Comparison of ENCODE assay signal across 16 cellular contexts in genomic region chr9:131432050-131432449, GRCh38. TPM values are rescaled to one million over a fixed set of nuclear protein-coding genes. Genes with fewer than 3 reads are reported as not detected.
DNase-seq lines count a peak whose midpoint lies in the region; ATAC-seq, FAIRE-seq and TF ChIP-seq lines count a peak whose summit lies in the region.
"Had no signal": no experiment of that assay in that cellular context is flagged by ENCODE, and none has a peak within 500 bp of the region (broad histone marks: within the 10 kb centered on the region; RNA-seq: fewer than 3 reads in every experiment).

No MANE protein-coding gene starts in this region.

- peaks cover 41% of the 10 kb centered on the region for H3K36me3 Mint-ChIP-seq in activated CD8-positive, alpha-beta memory T cell treated with anti-CD3 and anti-CD28 coated beads, Interleukin-2, amount 10 ng/mL, durations not matched to agents 7 days and 5 days
- peaks cover 36% of the 10 kb centered on the region for H3K36me3 Mint-ChIP-seq in WTC11
- H3K36me3 Mint-ChIP-seq in osteocyte (ENCODE audit: unreplicated experiment), result peaks cover 29% of the 10 kb centered on the region

- POLR2A ChIA-PET in WTC11 (lab: Charles Lee), result no interaction called here

- peak overlapping the region; percentile 41 for H3K27ac ChIP-seq in epithelial cell of prostate
- H3K27ac ChIP-seq: ascending aorta, C4-2B, colonic mucosa, upper lobe of right lung had no signal

- DNase-seq in activated CD8-positive, alpha-beta memory T cell treated with anti-CD3 and anti-CD28 coated beads, Interleukin-2, amount 10 ng/mL, durations not matched to agents 7 days and 5 days, result no peak
- DNase-seq in activated CD8-positive, alpha-beta memory T cell treated with anti-CD3 and anti-CD28 coated beads, Interleukin-2, amount 50 U/mL, for 48 hours, result no peak
- DNase-seq in WTC11 (ENCODE audit: low spot score) (no peak), epithelial cell of prostate (ENCODE audit: low read depth, low spot score) (peak; percentile 83), osteocyte (ENCODE audit: extremely low spot score, unreplicated experiment) (no peak), DMS79 treated with DMSO at 0.1 percent for 48 hours (lab: John Stamatoyannopoulos, UW) (no peak), GM12891 (ENCODE audit: insufficient read length, low spot score) (no peak)
- DNase-seq: colonic mucosa; GOT3; naive B cell; NCI-H1417 treated with DMSO at 0.1 percent for 48 hours; stimulated activated naive CD4-positive, alpha-beta T cell had no signal

- no peak for ATAC-seq in activated CD8-positive, alpha-beta memory T cell treated with anti-CD3 and anti-CD28 coated beads, Interleukin-2, amount 10 ng/mL, durations not matched to agents 7 days and 5 days
- ATAC-seq in WTC11, result no peak
- ATAC-seq in HG03139 (IDR thresholded peaks at IDR 0.05; ENCODE audit: unreplicated experiment), result no peak
- ATAC-seq: upper lobe of right lung had no signal

- TF ChIP-seq CTCF in WTC11 (IDR thresholded peaks at IDR 0.05) (no peak), osteocyte (IDR thresholded peaks at IDR 0.05) (no peak)

- TF ChIP-seq POLR2A in GM12891 (IDR thresholded peaks at IDR 0.05; ENCODE audit: low read depth, low read length), result no peak

- H3K4me1 Mint-ChIP-seq in activated CD8-positive, alpha-beta memory T cell treated with anti-CD3 and anti-CD28 coated beads, Interleukin-2, amount 10 ng/mL, durations not matched to agents 7 days and 5 days, result peaks cover 39% of the 10 kb centered on the region
- H3K4me1 Mint-ChIP-seq in WTC11 (peaks cover 68% of the 10 kb centered on the region), osteocyte (ENCODE audit: unreplicated experiment) (peaks cover 55% of the 10 kb centered on the region)

- peak overlapping the region; percentile 59 for H3K27ac Mint-ChIP-seq in activated CD8-positive, alpha-beta memory T cell treated with anti-CD3 and anti-CD28 coated beads, Interleukin-2, amount 10 ng/mL, durations not matched to agents 7 days and 5 days
- peak overlapping the region; percentile 97 for H3K27ac Mint-ChIP-seq in WTC11
- peak overlapping the region; percentile 82 for H3K27ac Mint-ChIP-seq in osteocyte (ENCODE audit: unreplicated experiment)

- no peak overlapping the region for H3K4me3 Mint-ChIP-seq in activated CD8-positive, alpha-beta memory T cell treated with anti-CD3 and anti-CD28 coated beads, Interleukin-2, amount 10 ng/mL, durations not matched to agents 7 days and 5 days
- H3K4me3 Mint-ChIP-seq in WTC11 (no peak overlapping the region), osteocyte (ENCODE audit: unreplicated experiment) (no peak overlapping the region)
- H3K4me3 Mint-ChIP-seq: naive B cell had no signal

- CTCF ChIA-PET in activated CD8-positive, alpha-beta memory T cell treated with anti-CD3 and anti-CD28 coated beads, Interleukin-2, amount 10 ng/mL, durations not matched to agents 7 days and 5 days (lab: Charles Lee), result interaction anchor here (1.2 to 1.7 kb wide), 2 partner anchors 26 to 82 kb away, joined by 3 to 5 read pairs; no protein-coding TSS in a partner anchor
- CTCF ChIA-PET in WTC11 (lab: Charles Lee), result interaction anchor here (0.9 to 2.9 kb wide), 4 partner anchors 26 to 82 kb away, joined by 3 to 20 read pairs (median 6); no protein-coding TSS in a partner anchor

- no peaks in the 10 kb centered on the region for H3K9me3 Mint-ChIP-seq in activated CD8-positive, alpha-beta memory T cell treated with anti-CD3 and anti-CD28 coated beads, Interleukin-2, amount 10 ng/mL, durations not matched to agents 7 days and 5 days (ENCODE audit: low read depth)
- H3K9me3 Mint-ChIP-seq in WTC11 (no peaks in the 10 kb centered on the region), osteocyte (ENCODE audit: unreplicated experiment) (no peaks in the 10 kb centered on the region)
- H3K9me3 Mint-ChIP-seq: naive B cell had no signal

- H3K27me3 Mint-ChIP-seq in activated CD8-positive, alpha-beta memory T cell treated with anti-CD3 and anti-CD28 coated beads, Interleukin-2, amount 10 ng/mL, durations not matched to agents 7 days and 5 days, result no peaks in the 10 kb centered on the region
- no peaks in the 10 kb centered on the region for H3K27me3 Mint-ChIP-seq in WTC11 (ENCODE audit: low read depth)
- H3K27me3 Mint-ChIP-seq in osteocyte (ENCODE audit: unreplicated experiment), result no peaks in the 10 kb centered on the region
- H3K27me3 Mint-ChIP-seq: naive B cell had no signal

- no peak for FAIRE-seq in GM12891 (lab: Jason Lieb, UNC)

TF ChIP-seq in WTC11, 78 proteins besides CTCF, POLR2A, EP300 and RAD21 (continues in another document):
- TF ChIP-seq ZNF281 (CRISPR knock-in tag; IDR thresholded peaks at IDR 0.05) (no peak), ESRRA (CRISPR knock-in tag; IDR thresholded peaks at IDR 0.05; ENCODE audit: borderline replicate concordance) (no peak), NR3C1 (CRISPR knock-in tag; conservative IDR thresholded peaks at IDR 0.05; ENCODE audit: low read depth) (no peak), JUN (CRISPR knock-in tag; IDR thresholded peaks at IDR 0.05) (no peak), ZNF232 (CRISPR knock-in tag; IDR thresholded peaks at IDR 0.05) (no peak)

TF ChIP-seq in GM12891, 5 proteins besides CTCF, POLR2A, EP300 and RAD21:
- TF ChIP-seq POU2F2 (IDR thresholded peaks at IDR 0.05; ENCODE audit: low read depth, low read length), result no peak
- no peak for TF ChIP-seq POLR2AphosphoS5 (IDR thresholded peaks at IDR 0.05; ENCODE audit: low read depth, low read length)
- no peak for TF ChIP-seq PAX5 (IDR thresholded peaks at IDR 0.05; ENCODE audit: insufficient read depth, low read length, severe bottlenecking)
- no peak for TF ChIP-seq SPI1 (IDR thresholded peaks at IDR 0.05; ENCODE audit: low read depth, low read length)
- TF ChIP-seq TAF1 (IDR thresholded peaks at IDR 0.05; ENCODE audit: low read depth, low read length), result no peak

RNA-seq across cellular contexts. Expression of gene PRRC2B, which starts 38.2 kb away (rescaled TPM):
- 100 to 1,000 TPM; 242 to 293 TPM for total RNA-seq in activated CD8-positive, alpha-beta memory T cell treated with anti-CD3 and anti-CD28 coated beads, Interleukin-2, amount 10 ng/mL, durations not matched to agents 7 days and 5 days
- total RNA-seq in WTC11 (2021) (272 to 314 TPM (median 311 TPM) in 3 replicates), osteocyte (285 and 290 TPM in 2 replicates)
- polyA plus RNA-seq in GM12891 (2012; ENCODE audit: low read depth, missing spikeins), result 42.1 TPM
